In the genomic region with DNA sequence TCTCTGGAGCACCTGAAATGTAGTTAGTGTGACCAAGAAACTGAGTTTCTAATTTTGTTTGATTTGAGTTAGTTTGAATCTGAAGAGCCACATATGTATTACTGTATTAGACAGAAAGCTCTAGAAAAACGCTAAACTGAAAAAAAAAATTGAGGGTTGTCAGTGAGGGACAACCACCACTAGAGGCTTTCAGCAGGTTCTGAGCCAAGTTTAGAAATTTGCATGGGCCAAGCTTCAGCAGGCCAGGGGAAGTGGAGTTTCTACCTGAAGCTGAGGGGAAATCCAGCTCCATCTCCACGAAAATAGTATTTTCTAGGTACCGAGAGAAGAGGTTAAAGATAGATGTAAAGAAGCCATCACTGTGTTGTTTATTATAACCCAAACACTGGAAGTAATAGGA, we compare ENCODE assay signal across 8 cellular contexts.
A peak's percentile ranks its signal among the peaks of the same experiment; 100 is the strongest.
DNase-seq lines count a peak whose midpoint lies in the region; ATAC-seq, FAIRE-seq and TF ChIP-seq lines count a peak whose summit lies in the region.

No MANE protein-coding gene starts in this region.

- no peak overlapping the region for H3K4me3 Mint-ChIP-seq in activated naive CD4-positive, alpha-beta T cell treated with anti-CD3 and anti-CD28 coated beads, Interleukin-2, amount 10 ng/mL, durations not matched to agents 7 days and 5 days

- H3K9me3 ChIP-seq in vagina, result no peaks in the 10 kb centered on the region

- H3K27me3 Mint-ChIP-seq in activated naive CD4-positive, alpha-beta T cell treated with anti-CD3 and anti-CD28 coated beads, Interleukin-2, amount 10 ng/mL, durations not matched to agents 7 days and 5 days, result no peaks in the 10 kb centered on the region

- no peaks in the 10 kb centered on the region for H3K4me1 ChIP-seq in vagina

- ATAC-seq in HG02571 (IDR thresholded peaks at IDR 0.05; ENCODE audit: unreplicated experiment), result peak; percentile 65

- H3K27me3 ChIP-seq in vagina, result no peaks in the 10 kb centered on the region

- FAIRE-seq in frontal cortex (lab: Jason Lieb, UNC), result no peak

- H3K36me3 Mint-ChIP-seq in activated naive CD4-positive, alpha-beta T cell treated with anti-CD3 and anti-CD28 coated beads, Interleukin-2, amount 10 ng/mL, durations not matched to agents 7 days and 5 days, result peaks cover 6% of the 10 kb centered on the region

- H3K9me3 Mint-ChIP-seq in activated naive CD4-positive, alpha-beta T cell treated with anti-CD3 and anti-CD28 coated beads, Interleukin-2, amount 10 ng/mL, durations not matched to agents 7 days and 5 days, result peaks cover 6% of the 10 kb centered on the region

- TF ChIP-seq CTCF in foreskin fibroblast (IDR thresholded peaks at IDR 0.05; ENCODE audit: low read depth, low read length), result peak; percentile 9
- no peak for TF ChIP-seq CTCF in vagina (IDR thresholded peaks at IDR 0.05)

- no peaks in the 10 kb centered on the region for H3K36me3 ChIP-seq in vagina

- H3K27ac Mint-ChIP-seq in activated naive CD4-positive, alpha-beta T cell treated with anti-CD3 and anti-CD28 coated beads, Interleukin-2, amount 10 ng/mL, durations not matched to agents 7 days and 5 days, result peak overlapping the region; percentile 38

- no peak for TF ChIP-seq POLR2A in vagina (IDR thresholded peaks at IDR 0.05)

- H3K4me1 Mint-ChIP-seq in activated naive CD4-positive, alpha-beta T cell treated with anti-CD3 and anti-CD28 coated beads, Interleukin-2, amount 10 ng/mL, durations not matched to agents 7 days and 5 days, result peaks cover 41% of the 10 kb centered on the region

- peak; percentile 30 for DNase-seq in activated naive CD4-positive, alpha-beta T cell treated with anti-CD3 and anti-CD28 coated beads, Interleukin-2, amount 10 ng/mL, durations not matched to agents 7 days and 5 days
- no peak for DNase-seq in activated naive CD4-positive, alpha-beta T cell (lab: John Stamatoyannopoulos, UW)
- DNase-seq in OCI-M1 (lab: John Stamatoyannopoulos, UW), result peak; percentile 63
- peak; percentile 18 to 52 for DNase-seq in foreskin fibroblast
- DNase-seq in vagina (ENCODE audit: extremely low spot score in 2 of 2), result no peak
- no peak for DNase-seq in NCI-H2171 (lab: John Stamatoyannopoulos, UW)
- no peak for DNase-seq in frontal cortex (ENCODE audit: low spot score in 2 of 2)

- CTCF ChIA-PET in activated naive CD4-positive, alpha-beta T cell treated with anti-CD3 and anti-CD28 coated beads, Interleukin-2, amount 10 ng/mL, durations not matched to agents 7 days and 5 days (lab: Charles Lee), result interaction anchor here (0.6 to 1.9 kb wide), 7 partner anchors 12 to 134 kb away, joined by 3 to 12 read pairs (median 4); no protein-coding TSS in a partner anchor

- intact Hi-C loops in vagina (cut with DNase I), result no loop called here

- H3K4me3 ChIP-seq in foreskin fibroblast (ENCODE audit: low read depth in 1 of 2, low read length in 2 of 2) (no peak overlapping the region), vagina (no peak overlapping the region)

- H3K27ac ChIP-seq in vagina, result no peak overlapping the region

Comparison
In these comparisons a context has a peak if more than half of its experiments do, and no peak if none do; other contexts are left out.
1. DNase-seq: peak in activated naive CD4-positive, alpha-beta T cell treated with anti-CD3 and anti-CD28 coated beads, Interleukin-2, amount 10 ng/mL, durations not matched to agents 7 days and 5 days (single experiment), OCI-M1 (single experiment) and foreskin fibroblast (2 of 2); none in activated naive CD4-positive, alpha-beta T cell (0 of 4), vagina (0 of 2), NCI-H2171 (single experiment) and frontal cortex (0 of 2).